9 cellular contexts compared by ENCODE assay signal in genomic region chr15:69758810-69759410, GRCh38.
DNase-seq lines count a peak whose midpoint lies in the region; ATAC-seq, FAIRE-seq and TF ChIP-seq lines count a peak whose summit lies in the region.
"Had no signal": no experiment of that assay in that cellular context is flagged by ENCODE, and none has a peak within 500 bp of the region (broad histone marks: within the 10 kb centered on the region; RNA-seq: fewer than 3 reads in every experiment).

No MANE protein-coding gene starts in this region.

- H3K36me3 Mint-ChIP-seq in activated T-helper 1 cell treated with anti-CD3 and anti-CD28 coated beads, Interleukin-12 subunit alpha, Interleukin-12 subunit beta, Interleukin-2, Interleukin-4 antibody, amounts not matched to agents 30 ng/mL and 10 ng/mL and 1 ng/mL, durations not matched to agents 14 hours and 24 hours and 36 hours (ENCODE audit: low read depth), result peaks cover 23% of the 10 kb centered on the region
- H3K36me3 Mint-ChIP-seq in stimulated activated naive B cell treated with anti-CD40 and anti-IgM and Interleukin-4, amounts not matched to agents 10 μg/mL and 1 μg/mL and 100 μg/mL, for 72 hours, result peaks cover 0 to 3% of the 10 kb centered on the region in 2 donors
- no peaks in the 10 kb centered on the region for H3K36me3 Mint-ChIP-seq in WTC11

- H3K27me3 Mint-ChIP-seq in activated T-helper 1 cell treated with anti-CD3 and anti-CD28 coated beads, Interleukin-12 subunit alpha, Interleukin-12 subunit beta, Interleukin-2, Interleukin-4 antibody, amounts not matched to agents 30 ng/mL and 10 ng/mL and 1 ng/mL, durations not matched to agents 14 hours and 24 hours and 36 hours (ENCODE audit: insufficient read depth), result peaks cover 2% of the 10 kb centered on the region
- peaks cover 0 to 12% of the 10 kb centered on the region in 2 donors for H3K27me3 Mint-ChIP-seq in stimulated activated naive B cell treated with anti-CD40 and anti-IgM and Interleukin-4, amounts not matched to agents 10 μg/mL and 1 μg/mL and 100 μg/mL, for 72 hours
- H3K27me3 Mint-ChIP-seq in WTC11 (ENCODE audit: low read depth), result no peaks in the 10 kb centered on the region; the same call in 1 of the 2 replicates

- POLR2A ChIA-PET in WTC11 (lab: Charles Lee), result no interaction called here

- no peak for FAIRE-seq in RCC 7860 (lab: Jason Lieb, UNC)

- ATAC-seq in left colon (peak; percentile 45), WTC11 (no peak)
- ATAC-seq in stimulated activated naive B cell treated with anti-CD40 and anti-IgM and Interleukin-4, amounts not matched to agents 10 μg/mL and 1 μg/mL and 100 μg/mL, for 72 hours (replicated peaks), result peak; percentile 38 to 52
- ATAC-seq: Panc1 had no signal

- H3K4me3 Mint-ChIP-seq in activated T-helper 1 cell treated with anti-CD3 and anti-CD28 coated beads, Interleukin-12 subunit alpha, Interleukin-12 subunit beta, Interleukin-2, Interleukin-4 antibody, amounts not matched to agents 30 ng/mL and 10 ng/mL and 1 ng/mL, durations not matched to agents 14 hours and 24 hours and 36 hours, result peak overlapping the region; percentile 9
- H3K4me3 Mint-ChIP-seq in stimulated activated naive B cell treated with anti-CD40 and anti-IgM and Interleukin-4, amounts not matched to agents 10 μg/mL and 1 μg/mL and 100 μg/mL, for 72 hours, result no peak overlapping the region
- no peak overlapping the region for H3K4me3 Mint-ChIP-seq in WTC11

- peaks cover 98% of the 10 kb centered on the region for H3K4me1 Mint-ChIP-seq in activated T-helper 1 cell treated with anti-CD3 and anti-CD28 coated beads, Interleukin-12 subunit alpha, Interleukin-12 subunit beta, Interleukin-2, Interleukin-4 antibody, amounts not matched to agents 30 ng/mL and 10 ng/mL and 1 ng/mL, durations not matched to agents 14 hours and 24 hours and 36 hours (ENCODE audit: low read depth)
- H3K4me1 Mint-ChIP-seq in stimulated activated naive B cell treated with anti-CD40 and anti-IgM and Interleukin-4, amounts not matched to agents 10 μg/mL and 1 μg/mL and 100 μg/mL, for 72 hours, result peaks cover 59 to 88% of the 10 kb centered on the region in 2 donors
- peaks cover 15% of the 10 kb centered on the region for H3K4me1 Mint-ChIP-seq in WTC11

- CTCF ChIA-PET in WTC11 (lab: Charles Lee), result no interaction called here

- TF ChIP-seq CTCF in WTC11 (IDR thresholded peaks at IDR 0.05), result no peak

- intact Hi-C loops in activated T-helper 1 cell treated with anti-CD3 and anti-CD28 coated beads, Interleukin-12 subunit alpha, Interleukin-12 subunit beta, Interleukin-2, Interleukin-4 antibody, amounts not matched to agents 30 ng/mL and 10 ng/mL and 1 ng/mL, durations not matched to agents 14 hours and 24 hours and 36 hours (cut with micrococcal nuclease), result loop anchor here (1.0 to 10.0 kb wide), 7 partner anchors 291 to 944 kb away; no protein-coding TSS in a partner anchor
- intact Hi-C loops in left colon (cut with DNase I, micrococcal nuclease), result no loop called here

- peak; percentile 38 for DNase-seq in HCEC 1CT
- DNase-seq in RCC 7860 (ENCODE audit: low spot score), result peak; percentile 64
- peak; percentile 84 for DNase-seq in activated T-helper 1 cell treated with anti-CD3 and anti-CD28 coated beads, Interleukin-12 subunit alpha, Interleukin-12 subunit beta, Interleukin-2, Interleukin-4 antibody, amounts not matched to agents 30 ng/mL and 10 ng/mL and 1 ng/mL, durations not matched to agents 14 hours and 24 hours and 36 hours (ENCODE audit: low spot score)
- peak; percentile 51 to 53 for DNase-seq in left colon
- DNase-seq in stimulated activated naive B cell treated with anti-CD40 and anti-IgM and Interleukin-4, amounts not matched to agents 10 μg/mL and 1 μg/mL and 100 μg/mL, for 72 hours, result peak; percentile 68
- DNase-seq in COLO668 (lab: John Stamatoyannopoulos, UW; ENCODE audit: unreplicated experiment), result no peak
- DNase-seq in AG20443 (ENCODE audit: low spot score), result no peak
- no peak for DNase-seq in WTC11 (ENCODE audit: low spot score)

- H3K27ac Mint-ChIP-seq in activated T-helper 1 cell treated with anti-CD3 and anti-CD28 coated beads, Interleukin-12 subunit alpha, Interleukin-12 subunit beta, Interleukin-2, Interleukin-4 antibody, amounts not matched to agents 30 ng/mL and 10 ng/mL and 1 ng/mL, durations not matched to agents 14 hours and 24 hours and 36 hours, result peak overlapping the region; percentile 92
- peak overlapping the region; percentile 9 for H3K27ac Mint-ChIP-seq in stimulated activated naive B cell treated with anti-CD40 and anti-IgM and Interleukin-4, amounts not matched to agents 10 μg/mL and 1 μg/mL and 100 μg/mL, for 72 hours
- no peak overlapping the region for H3K27ac Mint-ChIP-seq in WTC11

- peaks cover 47% of the 10 kb centered on the region for H3K9me3 Mint-ChIP-seq in activated T-helper 1 cell treated with anti-CD3 and anti-CD28 coated beads, Interleukin-12 subunit alpha, Interleukin-12 subunit beta, Interleukin-2, Interleukin-4 antibody, amounts not matched to agents 30 ng/mL and 10 ng/mL and 1 ng/mL, durations not matched to agents 14 hours and 24 hours and 36 hours
- H3K9me3 Mint-ChIP-seq in stimulated activated naive B cell treated with anti-CD40 and anti-IgM and Interleukin-4, amounts not matched to agents 10 μg/mL and 1 μg/mL and 100 μg/mL, for 72 hours, result peaks cover 0 to 8% of the 10 kb centered on the region in 2 donors
- H3K9me3 Mint-ChIP-seq in WTC11, result peaks cover 2% of the 10 kb centered on the region; the same call in 1 of the 2 replicates

TF ChIP-seq in WTC11, 78 proteins besides CTCF, POLR2A, EP300 and RAD21:
- no peak for TF ChIP-seq SP1 (CRISPR knock-in tag; conservative IDR thresholded peaks at IDR 0.05)
- TF ChIP-seq ZNF317 (CRISPR knock-in tag; IDR thresholded peaks at IDR 0.05; ENCODE audit: borderline replicate concordance, low read depth), result no peak
- no peak for TF ChIP-seq FOXP4 (CRISPR knock-in tag; IDR thresholded peaks at IDR 0.05)

Comparison
In these comparisons a context has a peak if more than half of its experiments do, and no peak if none do; other contexts are left out.
1. DNase-seq: peak in HCEC 1CT (single experiment), RCC 7860 (single experiment), activated T-helper 1 cell treated with anti-CD3 and anti-CD28 coated beads, Interleukin-12 subunit alpha, Interleukin-12 subunit beta, Interleukin-2, Interleukin-4 antibody, amounts not matched to agents 30 ng/mL and 10 ng/mL and 1 ng/mL, durations not matched to agents 14 hours and 24 hours and 36 hours (single experiment), left colon (2 of 2) and stimulated activated naive B cell treated with anti-CD40 and anti-IgM and Interleukin-4, amounts not matched to agents 10 μg/mL and 1 μg/mL and 100 μg/mL, for 72 hours (single experiment); none in COLO668 (single experiment), AG20443 (single experiment) and WTC11 (single experiment).